In the genomic region with DNA sequence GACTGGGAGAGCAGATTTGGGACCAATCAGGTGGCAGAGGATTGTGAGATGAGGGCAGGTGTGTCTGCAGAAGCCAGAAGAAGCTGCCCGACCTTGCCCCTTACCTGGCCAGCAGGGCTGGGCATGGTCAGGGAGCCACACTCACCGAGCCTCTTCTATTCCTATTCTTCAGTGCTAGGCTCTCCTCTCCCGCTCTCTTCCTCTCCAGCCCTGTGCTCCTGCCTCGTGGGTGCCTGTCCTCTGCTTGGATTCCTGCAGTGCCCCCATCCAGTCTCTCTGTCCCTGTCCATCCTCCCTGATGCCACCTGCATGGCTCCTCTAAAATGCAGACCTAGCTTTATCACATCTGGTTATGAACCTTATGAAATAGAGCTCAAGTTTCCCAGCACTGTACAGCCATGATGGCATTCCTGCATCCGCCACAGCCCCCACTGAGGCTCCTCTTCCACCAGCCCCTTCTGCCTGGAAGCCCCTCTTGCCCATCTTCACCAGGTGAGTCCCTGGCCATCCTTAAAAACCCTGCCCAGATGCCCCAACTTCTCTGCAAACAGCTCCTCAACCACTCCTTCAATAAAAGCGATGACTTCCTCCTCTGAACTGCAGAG, we compare ENCODE assay signal across 20 cellular contexts. TPM values are rescaled to one million over a fixed set of nuclear protein-coding genes. Genes with fewer than 3 reads are reported as not detected.
DNase-seq lines count a peak whose midpoint lies in the region; ATAC-seq and TF ChIP-seq lines count a peak whose summit lies in the region.
"Had no signal": no experiment of that assay in that cellular context is flagged by ENCODE, and none has a peak within 500 bp of the region (broad histone marks: within the 10 kb centered on the region; RNA-seq: fewer than 3 reads in every experiment).

No MANE protein-coding gene starts in this region.

- no peak overlapping the region for H3K4me3 ChIP-seq in psoas muscle
- H3K4me3 ChIP-seq: A549, BLaER1 had no signal

- DNase-seq in activated naive CD4-positive, alpha-beta T cell treated with anti-CD3 and anti-CD28 coated beads for 36 hours, result no peak
- DNase-seq in T-helper 17 cell (no peak), mesenteric fat pad (ENCODE audit: low spot score) (peak; percentile 76), psoas muscle (no peak), HUDEP-2 (lab: John Stamatoyannopoulos, UW; ENCODE audit: unreplicated experiment in 76 of 76) (no peak), T-helper 2 cell (no peak)
- DNase-seq: CD4-positive, alpha-beta memory T cell; DMS153; DMS79 treated with DMSO at 0.1 percent for 48 hours; GF-D8; GOT3; H7; HFFc6 had no signal

- ATAC-seq in T-helper 17 cell (no peak), psoas muscle (no peak)
- ATAC-seq: A549, HCT116, HepG2 had no signal

- peaks cover 0 to 8% of the 10 kb centered on the region in 2 donors for H3K36me3 ChIP-seq in psoas muscle (ENCODE audit: insufficient read depth in 1 of 2, low read depth in 1 of 2)
- H3K36me3 ChIP-seq: BLaER1 had no signal

- no peak for TF ChIP-seq CTCF in psoas muscle (IDR thresholded peaks at IDR 0.05)

- intact Hi-C loops in activated naive CD4-positive, alpha-beta T cell treated with anti-CD3 and anti-CD28 coated beads for 36 hours (cut with micrococcal nuclease), result no loop called here
- intact Hi-C loops in psoas muscle (cut with DNase I), result loop anchor here (5.0 to 10.0 kb wide), 5 partner anchors 35 to 258 kb away; partner anchors contain the start of gene TENT4A (in 1 of the 2)

- peak overlapping the region; percentile 91 for H3K27ac ChIP-seq in psoas muscle
- H3K27ac ChIP-seq: 22Rv1, A549, BLaER1 had no signal

- peaks cover 70% of the 10 kb centered on the region for H3K4me1 ChIP-seq in psoas muscle
- H3K4me1 ChIP-seq: A549, BLaER1 had no signal

- H3K27me3 ChIP-seq in psoas muscle (ENCODE audit: insufficient read depth in 3 of 3, low read length in 2 of 3), result no peaks in the 10 kb centered on the region

- H3K27ac Mint-ChIP-seq in activated naive CD4-positive, alpha-beta T cell treated with anti-CD3 and anti-CD28 coated beads, Interleukin-2, amount 50 U/mL, for 24 hours, result peak overlapping the region; percentile 25
- no peak overlapping the region for H3K27ac Mint-ChIP-seq in activated naive CD4-positive, alpha-beta T cell treated with anti-CD3 and anti-CD28 coated beads for 36 hours
- peak overlapping the region; percentile 19 for H3K27ac Mint-ChIP-seq in T-helper 17 cell
- H3K27ac Mint-ChIP-seq: CD4-positive, alpha-beta memory T cell; HFFc6 had no signal

- WGBS in psoas muscle, 3 donors, result 80 to 89% (median 85%) methylated on average over 6 of the region's 6 CpGs

- H3K36me3 Mint-ChIP-seq in activated naive CD4-positive, alpha-beta T cell treated with anti-CD3 and anti-CD28 coated beads, Interleukin-2, amount 50 U/mL, for 24 hours, result no peaks in the 10 kb centered on the region
- H3K36me3 Mint-ChIP-seq in activated naive CD4-positive, alpha-beta T cell treated with anti-CD3 and anti-CD28 coated beads for 36 hours (ENCODE audit: low read depth), result no peaks in the 10 kb centered on the region
- peaks cover 5% of the 10 kb centered on the region for H3K36me3 Mint-ChIP-seq in T-helper 17 cell (ENCODE audit: low read depth)
- H3K36me3 Mint-ChIP-seq: CD14-positive monocyte; CD4-positive, alpha-beta memory T cell had no signal

- no peaks in the 10 kb centered on the region for H3K4me1 Mint-ChIP-seq in activated naive CD4-positive, alpha-beta T cell treated with anti-CD3 and anti-CD28 coated beads, Interleukin-2, amount 50 U/mL, for 24 hours
- no peaks in the 10 kb centered on the region for H3K4me1 Mint-ChIP-seq in activated naive CD4-positive, alpha-beta T cell treated with anti-CD3 and anti-CD28 coated beads for 36 hours (ENCODE audit: low read depth)
- no peaks in the 10 kb centered on the region for H3K4me1 Mint-ChIP-seq in T-helper 17 cell
- H3K4me1 Mint-ChIP-seq: CD14-positive monocyte; CD4-positive, alpha-beta memory T cell had no signal

- CTCF ChIA-PET in activated naive CD4-positive, alpha-beta T cell treated with anti-CD3 and anti-CD28 coated beads for 36 hours (lab: Charles Lee), result no interaction called here

- no peaks in the 10 kb centered on the region for H3K9me3 ChIP-seq in T-helper 17 cell (ENCODE audit: control insufficient read depth, low read length, poor library complexity, severe bottlenecking)
- no peaks in the 10 kb centered on the region for H3K9me3 ChIP-seq in psoas muscle
- H3K9me3 ChIP-seq: BLaER1 had no signal

- no peaks in the 10 kb centered on the region for H3K9me3 Mint-ChIP-seq in activated naive CD4-positive, alpha-beta T cell treated with anti-CD3 and anti-CD28 coated beads, Interleukin-2, amount 50 U/mL, for 24 hours
- no peaks in the 10 kb centered on the region for H3K9me3 Mint-ChIP-seq in activated naive CD4-positive, alpha-beta T cell treated with anti-CD3 and anti-CD28 coated beads for 36 hours
- H3K9me3 Mint-ChIP-seq: HFFc6 had no signal

- peaks cover 28% of the 10 kb centered on the region for H3K27me3 Mint-ChIP-seq in activated naive CD4-positive, alpha-beta T cell treated with anti-CD3 and anti-CD28 coated beads, Interleukin-2, amount 50 U/mL, for 24 hours
- H3K27me3 Mint-ChIP-seq in activated naive CD4-positive, alpha-beta T cell treated with anti-CD3 and anti-CD28 coated beads for 36 hours (ENCODE audit: low read depth), result peaks cover 47% of the 10 kb centered on the region
- peaks cover 61% of the 10 kb centered on the region for H3K27me3 Mint-ChIP-seq in T-helper 17 cell

- no peak overlapping the region for H3K4me3 Mint-ChIP-seq in activated naive CD4-positive, alpha-beta T cell treated with anti-CD3 and anti-CD28 coated beads, Interleukin-2, amount 50 U/mL, for 24 hours
- no peak overlapping the region for H3K4me3 Mint-ChIP-seq in activated naive CD4-positive, alpha-beta T cell treated with anti-CD3 and anti-CD28 coated beads for 36 hours
- H3K4me3 Mint-ChIP-seq in T-helper 17 cell, result no peak overlapping the region
- H3K4me3 Mint-ChIP-seq: CD4-positive, alpha-beta memory T cell; HFFc6 had no signal

RNA-seq across cellular contexts. Expression of gene UBE2QL1, which starts 8.2 kb away (rescaled TPM):
- not detected for total RNA-seq in activated naive CD4-positive, alpha-beta T cell treated with anti-CD3 and anti-CD28 coated beads for 36 hours
- total RNA-seq in T-helper 17 cell (under 1 TPM in 1 of 2 donors, not detected in 1; 0.05 TPM), mesenteric fat pad (0.61 TPM), psoas muscle (10 to 100 TPM; 12.9 to 96.2 (median 20.6) TPM)
- 10 to 100 TPM in 2 of 3 donors, 1 to 10 TPM in 1; 3.2 to 63.4 (median 33.3) TPM for polyA plus RNA-seq in psoas muscle
- total RNA-seq: CD4-positive, alpha-beta memory T cell; HepG2; HFFc6 had no signal
- polyA plus RNA-seq: CD14-positive monocyte; CD4-positive, alpha-beta memory T cell; HepG2 had no signal
